ENCODE assay signal across 8 cellular contexts in the genomic region with DNA sequence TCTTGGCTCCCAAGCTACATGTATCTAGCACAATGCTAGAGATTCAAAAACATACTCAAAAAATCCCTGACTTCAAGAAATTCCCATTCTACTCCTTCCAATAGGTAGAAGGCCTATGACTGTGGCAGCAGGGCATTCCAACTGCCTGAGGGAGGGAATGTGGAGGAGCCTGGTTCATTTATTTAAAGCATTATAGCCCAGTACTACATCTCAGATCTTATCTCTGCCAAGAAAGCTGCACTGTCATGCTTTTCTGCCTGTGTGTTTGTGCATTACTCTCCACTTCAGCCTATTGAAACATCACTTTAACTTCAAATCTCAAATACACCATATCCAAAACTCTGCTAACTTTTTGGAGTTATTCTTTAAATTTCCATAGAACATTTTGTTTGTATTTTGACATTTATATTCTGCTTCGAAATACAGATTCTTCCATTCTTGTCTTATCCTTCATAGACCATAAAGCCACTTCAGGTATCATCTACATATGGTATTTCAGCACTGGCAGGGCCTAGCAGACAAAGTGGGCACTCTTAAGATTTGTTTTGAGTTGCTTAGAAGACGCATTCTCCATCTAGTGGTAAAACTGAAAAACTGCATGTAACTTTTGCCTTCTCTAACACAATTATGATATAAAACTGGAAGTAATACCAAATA. TPM values are rescaled to one million over a fixed set of nuclear protein-coding genes. Genes with fewer than 3 reads are reported as not detected.
A peak's percentile ranks its signal among the peaks of the same experiment; 100 is the strongest.
DNase-seq lines count a peak whose midpoint lies in the region; ATAC-seq, FAIRE-seq and TF ChIP-seq lines count a peak whose summit lies in the region.

No MANE protein-coding gene starts in this region.

- no peaks in the 10 kb centered on the region for H3K27me3 ChIP-seq in esophagus squamous epithelium

- TF ChIP-seq EP300 in Ishikawa (IDR thresholded peaks at IDR 0.05; ENCODE audit: borderline replicate concordance) = no peak

- TF ChIP-seq POLR2A in GM12891 (IDR thresholded peaks at IDR 0.05; ENCODE audit: low read depth, low read length) = no peak
- TF ChIP-seq POLR2A in esophagus squamous epithelium (IDR thresholded peaks at IDR 0.05) = no peak

- TF ChIP-seq RAD21 in Ishikawa (IDR thresholded peaks at IDR 0.05; ENCODE audit: low read depth) = peak; percentile 77

- intact Hi-C loops in esophagus squamous epithelium (cut with DNase I) = no loop called here

- H3K27ac ChIP-seq in esophagus squamous epithelium = no peak overlapping the region

- FAIRE-seq in GM12891 (lab: Jason Lieb, UNC) = no peak

- no peak overlapping the region for H3K4me3 ChIP-seq in esophagus squamous epithelium

- WGBS in esophagus squamous epithelium, 2 donors = 2 to 8% methylated on average over 2 of the region's 2 CpGs

- TF ChIP-seq CTCF in esophagus squamous epithelium (IDR thresholded peaks at IDR 0.05) (peak; percentile 46 to 85 (median 70)), omental fat pad (IDR thresholded peaks at IDR 0.05) (no peak)

- H3K9me3 ChIP-seq in esophagus squamous epithelium = no peaks in the 10 kb centered on the region

- H3K4me1 ChIP-seq in esophagus squamous epithelium = no peaks in the 10 kb centered on the region

- ATAC-seq in omental fat pad (ENCODE audit: low FRiP score) = peak; percentile 73
- ATAC-seq in GM18520 (IDR thresholded peaks at IDR 0.05; ENCODE audit: unreplicated experiment) = no peak
- no peak for ATAC-seq in HG03520 (IDR thresholded peaks at IDR 0.05; ENCODE audit: unreplicated experiment)

- DNase-seq in Ammon's horn (ENCODE audit: low spot score) = peak; percentile 36
- peak; percentile 13 for DNase-seq in GM12891 (ENCODE audit: insufficient read length, low spot score)
- DNase-seq in SKM-1 (lab: John Stamatoyannopoulos, UW; ENCODE audit: unreplicated experiment) = peak; percentile 26
- DNase-seq in esophagus squamous epithelium (lab: John Stamatoyannopoulos, UW) = no peak
- DNase-seq in omental fat pad (ENCODE audit: low spot score) = no peak

- no peaks in the 10 kb centered on the region for H3K36me3 ChIP-seq in esophagus squamous epithelium

TF ChIP-seq in GM12891, 5 proteins besides CTCF, POLR2A, EP300 and RAD21:
- TF ChIP-seq POU2F2 (IDR thresholded peaks at IDR 0.05; ENCODE audit: low read depth, low read length) (no peak), PAX5 (IDR thresholded peaks at IDR 0.05; ENCODE audit: insufficient read depth, low read length, severe bottlenecking) (no peak), SPI1 (IDR thresholded peaks at IDR 0.05; ENCODE audit: low read depth, low read length) (no peak), TAF1 (IDR thresholded peaks at IDR 0.05; ENCODE audit: low read depth, low read length) (no peak), POLR2AphosphoS5 (IDR thresholded peaks at IDR 0.05; ENCODE audit: low read depth, low read length) (no peak)

TF ChIP-seq in Ishikawa, 13 proteins besides CTCF, POLR2A, EP300 and RAD21:
- no peak for TF ChIP-seq TAF1 (IDR thresholded peaks at IDR 0.05; ENCODE audit: low read depth)
- no peak for TF ChIP-seq ZBTB7A (IDR thresholded peaks at IDR 0.05; ENCODE audit: low read depth)
- TF ChIP-seq YY1 (IDR thresholded peaks at IDR 0.05; ENCODE audit: low read depth) = no peak
- no peak for TF ChIP-seq FOXM1 (IDR thresholded peaks at IDR 0.05; ENCODE audit: borderline replicate concordance, low read depth)
- TF ChIP-seq TCF12 (IDR thresholded peaks at IDR 0.05; ENCODE audit: low read depth) = no peak
- TF ChIP-seq NFIC (IDR thresholded peaks at IDR 0.05) = no peak
- TF ChIP-seq, protein P1, sequence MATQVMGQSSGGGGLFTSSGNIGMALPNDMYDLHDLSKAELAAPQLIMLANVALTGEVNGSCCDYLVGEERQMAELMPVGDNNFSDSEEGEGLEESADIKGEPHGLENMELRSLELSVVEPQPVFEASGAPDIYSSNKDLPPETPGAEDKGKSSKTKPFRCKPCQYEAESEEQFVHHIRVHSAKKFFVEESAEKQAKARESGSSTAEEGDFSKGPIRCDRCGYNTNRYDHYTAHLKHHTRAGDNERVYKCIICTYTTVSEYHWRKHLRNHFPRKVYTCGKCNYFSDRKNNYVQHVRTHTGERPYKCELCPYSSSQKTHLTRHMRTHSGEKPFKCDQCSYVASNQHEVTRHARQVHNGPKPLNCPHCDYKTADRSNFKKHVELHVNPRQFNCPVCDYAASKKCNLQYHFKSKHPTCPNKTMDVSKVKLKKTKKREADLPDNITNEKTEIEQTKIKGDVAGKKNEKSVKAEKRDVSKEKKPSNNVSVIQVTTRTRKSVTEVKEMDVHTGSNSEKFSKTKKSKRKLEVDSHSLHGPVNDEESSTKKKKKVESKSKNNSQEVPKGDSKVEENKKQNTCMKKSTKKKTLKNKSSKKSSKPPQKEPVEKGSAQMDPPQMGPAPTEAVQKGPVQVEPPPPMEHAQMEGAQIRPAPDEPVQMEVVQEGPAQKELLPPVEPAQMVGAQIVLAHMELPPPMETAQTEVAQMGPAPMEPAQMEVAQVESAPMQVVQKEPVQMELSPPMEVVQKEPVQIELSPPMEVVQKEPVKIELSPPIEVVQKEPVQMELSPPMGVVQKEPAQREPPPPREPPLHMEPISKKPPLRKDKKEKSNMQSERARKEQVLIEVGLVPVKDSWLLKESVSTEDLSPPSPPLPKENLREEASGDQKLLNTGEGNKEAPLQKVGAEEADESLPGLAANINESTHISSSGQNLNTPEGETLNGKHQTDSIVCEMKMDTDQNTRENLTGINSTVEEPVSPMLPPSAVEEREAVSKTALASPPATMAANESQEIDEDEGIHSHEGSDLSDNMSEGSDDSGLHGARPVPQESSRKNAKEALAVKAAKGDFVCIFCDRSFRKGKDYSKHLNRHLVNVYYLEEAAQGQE (IDR thresholded peaks at IDR 0.05; ENCODE audit: low read depth) = no peak
- TF ChIP-seq CEBPB (IDR thresholded peaks at IDR 0.05) = no peak
- TF ChIP-seq, protein P2, sequence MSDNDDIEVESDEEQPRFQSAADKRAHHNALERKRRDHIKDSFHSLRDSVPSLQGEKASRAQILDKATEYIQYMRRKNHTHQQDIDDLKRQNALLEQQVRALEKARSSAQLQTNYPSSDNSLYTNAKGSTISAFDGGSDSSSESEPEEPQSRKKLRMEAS (IDR thresholded peaks at IDR 0.05) = no peak
- TF ChIP-seq EGR1 (IDR thresholded peaks at IDR 0.05) = no peak
- TF ChIP-seq, protein P3, sequence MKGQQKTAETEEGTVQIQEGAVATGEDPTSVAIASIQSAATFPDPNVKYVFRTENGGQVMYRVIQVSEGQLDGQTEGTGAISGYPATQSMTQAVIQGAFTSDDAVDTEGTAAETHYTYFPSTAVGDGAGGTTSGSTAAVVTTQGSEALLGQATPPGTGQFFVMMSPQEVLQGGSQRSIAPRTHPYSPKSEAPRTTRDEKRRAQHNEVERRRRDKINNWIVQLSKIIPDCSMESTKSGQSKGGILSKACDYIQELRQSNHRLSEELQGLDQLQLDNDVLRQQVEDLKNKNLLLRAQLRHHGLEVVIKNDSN (IDR thresholded peaks at IDR 0.05) = no peak
- no peak for TF ChIP-seq CREB1 (IDR thresholded peaks at IDR 0.05; ENCODE audit: low read depth)
- no peak for TF ChIP-seq TEAD4 (IDR thresholded peaks at IDR 0.05)
TF ChIP-seq in Ishikawa: peak in this region for 0.

RNA-seq across cellular contexts. Expression of a gene that starts 59.1 kb away (rescaled TPM):
- 1.2 TPM for polyA plus RNA-seq in GM12891 (2012; ENCODE audit: low read depth, missing spikeins)
- 10 to 100 TPM in 3 of 4 donors, 1 to 10 TPM in 1; 4.5 to 15.1 (median 11.7) TPM for total RNA-seq in esophagus squamous epithelium
- 10 to 100 TPM in 3 of 4 donors, 1 to 10 TPM in 1; 9.5 to 40.5 (median 15.6) TPM for total RNA-seq in omental fat pad

Comparison
In these comparisons a context has a peak if more than half of its experiments do, and no peak if none do; other contexts are left out.
1. DNase-seq: peak in Ammon's horn (single experiment), GM12891 (single experiment) and SKM-1 (single experiment); none in esophagus squamous epithelium (single experiment) and omental fat pad (single experiment).
2. CTCF ChIP-seq: peak in esophagus squamous epithelium (6 of 6); none in omental fat pad (0 of 3).